21 cellular contexts compared by ENCODE assay signal in genomic region chr15:80895091-80895490, GRCh38.
"Had no signal": no experiment of that assay in that cellular context is flagged by ENCODE, and none has a peak within 500 bp of the region (broad histone marks: within the 10 kb centered on the region; RNA-seq: fewer than 3 reads in every experiment).

No MANE protein-coding gene starts in this region.

- H3K27ac ChIP-seq: SJCRH30 had no signal

- DNase-seq: IMR-90, Karpas-422, KG1, MG63, NCI-H1092, NCI-H1105 treated with DMSO at 0.1 percent for 48 hours, NCI-H1417 treated with DMSO at 0.1 percent for 48 hours, NCI-H146, NCI-H1694 treated with DMSO at 0.1 percent for 48 hours, NCI-H1930, NCI-H2081, NCI-H2107, NCI-H446, NCI-H510A, NCI-H524 treated with DMSO at 0.1 percent for 48 hours, NCI-H69, NCI-H774, RPMI8226, SHP77 treated with DMSO at 0.1 percent for 48 hours, SJCRH30 had no signal

- H3K4me3 ChIP-seq: MG63, SJCRH30 had no signal

- ATAC-seq: SK-N-SH treated with all-trans-retinoic acid at 6 μM for 48 hours had no signal

- H3K27me3 ChIP-seq: MG63, SJCRH30 had no signal

- H3K36me3 ChIP-seq: SJCRH30 had no signal
